ENCODE assay signal across 9 cellular contexts in genomic region chr2:100588071-100588786, GRCh38. TPM values are rescaled to one million over a fixed set of nuclear protein-coding genes. Genes with fewer than 3 reads are reported as not detected.
DNase-seq lines count a peak whose midpoint lies in the region; ATAC-seq and TF ChIP-seq lines count a peak whose summit lies in the region.
"Had no signal": no experiment of that assay in that cellular context is flagged by ENCODE, and none has a peak within 500 bp of the region (broad histone marks: within the 10 kb centered on the region; RNA-seq: fewer than 3 reads in every experiment).

No MANE protein-coding gene starts in this region.

- peak in 2 of 3 donors; percentile 80 to 89 for DNase-seq in CD4-positive, CD25-positive, alpha-beta regulatory T cell
- DNase-seq in PC-3 (peak; percentile 40), epithelial cell of prostate (ENCODE audit: low read depth, low spot score) (peak; percentile 12), C1 segment of cervical spinal cord (lab: John Stamatoyannopoulos, UW) (no peak), mucosa of gallbladder (ENCODE audit: low spot score) (no peak), sigmoid colon (no peak)
- no peak for DNase-seq in activated CD4-positive, CD25-positive, alpha-beta regulatory T cell (lab: John Stamatoyannopoulos, UW)
- DNase-seq: naive B cell had no signal

- H3F3A ChIP-seq in PC-3 (ENCODE audit: low read length, unreplicated experiment) = no peaks in the 10 kb centered on the region

- H3K27ac Mint-ChIP-seq in CD4-positive, CD25-positive, alpha-beta regulatory T cell = peak overlapping the region; percentile 67 to 91 (median 76)
- H3K27ac Mint-ChIP-seq: naive B cell had no signal

- POLR2A ChIA-PET in PC-3 (lab: Charles Lee; ENCODE audit: unreplicated experiment) = no interaction called here

- H2AFZ ChIP-seq in PC-3 (ENCODE audit: low read length) = no peak overlapping the region

- H3K4me1 ChIP-seq in CD4-positive, CD25-positive, alpha-beta regulatory T cell (ENCODE audit: control insufficient read depth, insufficient read depth, low read length, poor library complexity, severe bottlenecking) = peaks cover 16% of the 10 kb centered on the region
- no peaks in the 10 kb centered on the region for H3K4me1 ChIP-seq in PC-3 (ENCODE audit: insufficient read depth, low read length)
- H3K4me1 ChIP-seq in sigmoid colon = no peaks in the 10 kb centered on the region

- no peaks in the 10 kb centered on the region for H3K9me2 ChIP-seq in PC-3 (replicated peaks; ENCODE audit: low read length)

- CTCF ChIA-PET in PC-3 (lab: Charles Lee) = no interaction called here

- peaks cover 0 to 4% (median 0%) of the 10 kb centered on the region in 7 donors for H3K9me3 Mint-ChIP-seq in CD4-positive, CD25-positive, alpha-beta regulatory T cell

- H3K4me3 ChIP-seq in CD4-positive, CD25-positive, alpha-beta regulatory T cell (ENCODE audit: low read depth, low read length) = peak overlapping the region; percentile 8
- H3K4me3 ChIP-seq in PC-3 (ENCODE audit: low read length) (no peak overlapping the region), sigmoid colon (no peak overlapping the region)

- no peak overlapping the region for H3K4me2 ChIP-seq in PC-3 (ENCODE audit: low read length)

- no peak overlapping the region for H3K9ac ChIP-seq in PC-3 (ENCODE audit: low read length)

- ATAC-seq in CD4-positive, CD25-positive, alpha-beta regulatory T cell (ENCODE audit: low read depth in 2 of 2) = peak; percentile 97
- ATAC-seq in GM21526 (IDR thresholded peaks at IDR 0.05; ENCODE audit: low FRiP score, unreplicated experiment) (peak; percentile 59), PC-3 (no peak)

- H4K20me1 ChIP-seq in PC-3 (ENCODE audit: low read length) = no peaks in the 10 kb centered on the region

- no TSS peak for BruUV-seq in PC-3 (replicated peaks; lab: Mats Ljungman, UMichigan)

- H3K4me3 Mint-ChIP-seq in CD4-positive, CD25-positive, alpha-beta regulatory T cell = peak overlapping the region in 3 of 4 donors; percentile 10 to 44 (median 18)
- H3K4me3 Mint-ChIP-seq: naive B cell had no signal

- peaks cover 21% of the 10 kb centered on the region for H3K27me3 Mint-ChIP-seq in CD4-positive, CD25-positive, alpha-beta regulatory T cell

- 58 to 67% methylated on average over 7 of the region's 7 CpGs for WGBS in sigmoid colon, 2 donors

- intact Hi-C loops in PC-3 (cut with micrococcal nuclease) = no loop called here
- intact Hi-C loops in sigmoid colon (cut with DNase I) = no loop called here

- TF ChIP-seq POLR2A in sigmoid colon (IDR thresholded peaks at IDR 0.05) = no peak

- H3K27me3 ChIP-seq in CD4-positive, CD25-positive, alpha-beta regulatory T cell (ENCODE audit: control insufficient read depth, insufficient read depth, low read length) = no peaks in the 10 kb centered on the region
- H3K27me3 ChIP-seq in PC-3 (ENCODE audit: low read length) (no peaks in the 10 kb centered on the region), sigmoid colon (no peaks in the 10 kb centered on the region)

- peak overlapping the region; percentile 72 for H3K27ac ChIP-seq in CD4-positive, CD25-positive, alpha-beta regulatory T cell (ENCODE audit: insufficient read depth, low read length, poor library complexity, severe bottlenecking)
- no peak overlapping the region for H3K27ac ChIP-seq in PC-3 (ENCODE audit: low read length)
- H3K27ac ChIP-seq in epithelial cell of prostate = no peak overlapping the region
- H3K27ac ChIP-seq in sigmoid colon = no peak overlapping the region

- H3K9me3 ChIP-seq in CD4-positive, CD25-positive, alpha-beta regulatory T cell (ENCODE audit: control insufficient read depth in 2 of 2, low read length in 2 of 2) = no peaks in the 10 kb centered on the region
- H3K9me3 ChIP-seq in PC-3 (ENCODE audit: low read length) (no peaks in the 10 kb centered on the region), sigmoid colon (no peaks in the 10 kb centered on the region)

- TF ChIP-seq EP300 in sigmoid colon (IDR thresholded peaks at IDR 0.05) = no peak

- TF ChIP-seq CTCF in PC-3 (conservative IDR thresholded peaks at IDR 0.05; ENCODE audit: low read depth, low read length) (no peak), sigmoid colon (IDR thresholded peaks at IDR 0.05) (no peak)

- H3K4me1 Mint-ChIP-seq in CD4-positive, CD25-positive, alpha-beta regulatory T cell = peaks cover 9 to 41% (median 25%) of the 10 kb centered on the region in 4 donors
- H3K4me1 Mint-ChIP-seq: naive B cell had no signal

- H3K36me3 Mint-ChIP-seq in CD4-positive, CD25-positive, alpha-beta regulatory T cell = no peaks in the 10 kb centered on the region
- H3K36me3 Mint-ChIP-seq: naive B cell had no signal

- H3K36me3 ChIP-seq in CD4-positive, CD25-positive, alpha-beta regulatory T cell (ENCODE audit: control insufficient read depth, insufficient read depth, low read length) = no peaks in the 10 kb centered on the region
- H3K36me3 ChIP-seq in PC-3 (ENCODE audit: low read depth, low read length) (no peaks in the 10 kb centered on the region), sigmoid colon (no peaks in the 10 kb centered on the region)

- H3K79me2 ChIP-seq in PC-3 (ENCODE audit: low read length) = no peaks in the 10 kb centered on the region

RNA-seq across cellular contexts. Expression of gene PDCL3, which starts 25.4 kb away (rescaled TPM):
- total RNA-seq in CD4-positive, CD25-positive, alpha-beta regulatory T cell = 45.2 TPM
- 10 to 100 TPM; 52.1 to 62.5 (median 58.1) TPM for polyA plus RNA-seq in CD4-positive, CD25-positive, alpha-beta regulatory T cell
- 20.7 and 27.2 TPM in 2 replicates for total RNA-seq in PC-3 (2014; rRNA removed)
- 19.7 TPM for total RNA-seq in mucosa of gallbladder
- total RNA-seq in sigmoid colon = 10 to 100 TPM; 23.5 to 41.3 (median 31.3) TPM
- polyA plus RNA-seq in sigmoid colon = 10 to 100 TPM; 25.8 to 40.2 (median 36.8) TPM

Comparison
In these comparisons a context has a peak if more than half of its experiments do, and no peak if none do; other contexts are left out.
1. DNase-seq: peak in CD4-positive, CD25-positive, alpha-beta regulatory T cell (2 of 3), PC-3 (single experiment) and epithelial cell of prostate (single experiment); none in C1 segment of cervical spinal cord (0 of 14), mucosa of gallbladder (single experiment), activated CD4-positive, CD25-positive, alpha-beta regulatory T cell (0 of 4) and sigmoid colon (single experiment).